Comparison of ENCODE assay signal across 13 cellular contexts in the genomic region with DNA sequence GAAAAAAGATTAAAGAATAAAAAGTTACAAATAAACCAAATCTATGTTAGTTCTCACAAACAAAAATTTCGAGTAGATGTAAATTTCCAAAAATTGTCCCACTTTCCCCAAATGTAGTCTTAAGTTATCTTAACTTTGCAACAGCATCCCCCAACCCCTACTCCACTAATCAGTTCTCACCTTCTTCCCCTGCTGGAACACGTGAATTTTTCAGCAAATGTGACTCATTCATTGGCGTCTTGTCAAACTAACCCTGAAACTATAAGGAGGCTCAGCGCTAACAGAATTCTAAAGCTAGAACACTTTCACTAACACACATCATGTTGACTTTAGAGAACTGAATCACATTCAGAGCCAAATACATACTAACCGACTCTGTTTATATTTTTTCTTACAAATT. TPM values are rescaled to one million over a fixed set of nuclear protein-coding genes. Genes with fewer than 3 reads are reported as not detected.
A peak's percentile ranks its signal among the peaks of the same experiment; 100 is the strongest.
DNase-seq lines count a peak whose midpoint lies in the region; ATAC-seq and TF ChIP-seq lines count a peak whose summit lies in the region.
"Had no signal": no experiment of that assay in that cellular context is flagged by ENCODE, and none has a peak within 500 bp of the region (broad histone marks: within the 10 kb centered on the region; RNA-seq: fewer than 3 reads in every experiment).

No MANE protein-coding gene starts in this region.

- DNase-seq in cardiac muscle cell (ENCODE audit: low read depth in 1 of 2, low spot score in 1 of 2) (peak in 1 of 2 donors; percentile 76), cardiac septum (ENCODE audit: low spot score) (no peak), astrocyte of the hippocampus (ENCODE audit: low read depth, low spot score) (peak; percentile 91), inferior parietal cortex (ENCODE audit: extremely low spot score) (peak; percentile 43), NCI-H2081 treated with DMSO at 0.1 percent for 48 hours (lab: John Stamatoyannopoulos, UW) (no peak), anterior cingulate cortex (lab: John Stamatoyannopoulos, UW) (no peak)
- DNase-seq: activated naive CD8-positive, alpha-beta T cell treated with anti-CD3 and anti-CD28 coated beads, Interleukin-2, amount 10 ng/mL, durations not matched to agents 7 days and 5 days; BE2C; NCI-H524 treated with DMSO at 0.1 percent for 48 hours; stimulated activated CD4-positive, alpha-beta T cell treated with anti-CD3 and anti-CD28 coated beads, Interleukin-2, amount 100 ng/mL, for 48 hours; substantia nigra had no signal

- H3K27me3 ChIP-seq in cardiac muscle cell, result no peaks in the 10 kb centered on the region
- H3K27me3 ChIP-seq: BE2C had no signal

- H3K4me3 ChIP-seq in cardiac muscle cell, result no peak overlapping the region

- H3K9me3 ChIP-seq in cardiac muscle cell (ENCODE audit: low read depth), result no peaks in the 10 kb centered on the region
- H3K9me3 ChIP-seq: BE2C had no signal

- H3K27ac ChIP-seq in cardiac muscle cell, result peak overlapping the region; percentile 82

- H3K36me3 ChIP-seq in cardiac muscle cell, result no peaks in the 10 kb centered on the region
- H3K36me3 ChIP-seq: BE2C had no signal

- no peak for TF ChIP-seq CTCF in cardiac muscle cell (IDR thresholded peaks at IDR 0.05; ENCODE audit: low read depth, low read length)

- ATAC-seq in GM18907 (IDR thresholded peaks at IDR 0.05; ENCODE audit: unreplicated experiment), result no peak
- ATAC-seq in GM21576 (IDR thresholded peaks at IDR 0.05; ENCODE audit: unreplicated experiment), result no peak

- intact Hi-C loops in cardiac septum (cut with DNase I), result no loop called here

- peaks cover 35% of the 10 kb centered on the region for H3K4me1 ChIP-seq in cardiac muscle cell (ENCODE audit: low read depth)
- H3K4me1 ChIP-seq: BE2C had no signal

RNA-seq across cellular contexts. Expression of gene PHF21A, which starts 46.1 kb away (rescaled TPM):
- total RNA-seq in cardiac muscle cell (38.2 and 55.6 TPM in 2 replicates), cardiac septum (43.8 TPM)
- 42.1 and 51.4 TPM in 2 replicates for polyA plus RNA-seq in cardiac muscle cell

Comparison
In these comparisons a context has a peak if more than half of its experiments do, and no peak if none do; other contexts are left out.
1. DNase-seq: peak in astrocyte of the hippocampus (single experiment) and inferior parietal cortex (single experiment); none in cardiac septum (single experiment), NCI-H2081 treated with DMSO at 0.1 percent for 48 hours (single experiment) and anterior cingulate cortex (0 of 58).